ENCODE assay signal across 8 cellular contexts in genomic region chr3:50298836-50299637, GRCh38. TPM values are rescaled to one million over a fixed set of nuclear protein-coding genes. Genes with fewer than 3 reads are reported as not detected.
DNase-seq lines count a peak whose midpoint lies in the region; ATAC-seq and TF ChIP-seq lines count a peak whose summit lies in the region.

Gene HYAL3, minus strand, starts transcription at chr3:50299405. Its CDS starts 3,803 bp downstream, at chr3:50295602.
Gene NAA80, minus strand, starts transcription at chr3:50299405. Its CDS starts 1,942 bp downstream, at chr3:50297463.

- no peak for TF ChIP-seq POLR2A in lower leg skin (IDR thresholded peaks at IDR 0.05)

- DNase-seq in CD1c-positive myeloid dendritic cell (ENCODE audit: extremely low spot score) (peak; percentile 99), NCI-H774 (lab: John Stamatoyannopoulos, UW) (peak; percentile 84), dermis microvascular lymphatic vessel endothelial cell (ENCODE audit: low read depth in 2 of 2) (peak; percentile 99 to 100), lower leg skin (ENCODE audit: low spot score in 2 of 2) (peak; percentile 100)
- peak; percentile 99 for DNase-seq in activated CD4-positive, alpha-beta T cell treated with anti-CD3 and anti-CD28 coated beads, Interleukin-2, amount 50 U/mL, for 4 hours
- DNase-seq in stimulated activated CD4-positive, alpha-beta T cell treated with anti-CD3 and anti-CD28 coated beads, Interleukin-4, amount 100 ng/mL, for 48 hours (ENCODE audit: low read depth in 2 of 2) = peak; percentile 98 to 99

- intact Hi-C loops in lower leg skin (cut with DNase I; ENCODE audit: low total_unique reads) = no loop called here

- ATAC-seq in GM19372 (IDR thresholded peaks at IDR 0.05; ENCODE audit: low read depth, unreplicated experiment) (peak; percentile 86), HG03558 (IDR thresholded peaks at IDR 0.05; ENCODE audit: extremely low read depth, unreplicated experiment) (peak; percentile 51)

- 0 to 1% methylated on average over 37 to 54 of the region's 61 CpGs for WGBS in lower leg skin, 2 donors

- peak in 1 of 3 donors; percentile 63 for TF ChIP-seq CTCF in lower leg skin (IDR thresholded peaks at IDR 0.05)

- H3K4me3 ChIP-seq in lower leg skin (ENCODE audit: low read depth, poor library complexity, severe bottlenecking) = peak within 1 kb of the TSS; percentile 55

RNA-seq across cellular contexts. Expression of gene HYAL3, which starts in this region (rescaled TPM):
- 17.5 and 23.6 TPM in 2 replicates for total RNA-seq in dermis microvascular lymphatic vessel endothelial cell
- 1 to 10 TPM; 1.9 to 4.1 (median 2.6) TPM for total RNA-seq in lower leg skin

RNA-seq across cellular contexts. Expression of gene NAA80, which starts in this region (rescaled TPM):
- 4.0 and 4.5 TPM in 2 replicates for total RNA-seq in dermis microvascular lymphatic vessel endothelial cell
- 10 to 100 TPM; 12.4 to 19.4 (median 15.1) TPM for total RNA-seq in lower leg skin

Comparison
In these comparisons a context has a peak if more than half of its experiments do, and no peak if none do; other contexts are left out.
1. Peak in every context shown above with its lines: DNase-seq, ATAC-seq and H3K4me3 ChIP-seq.